Comparison of ENCODE assay signal across 1 cellular context in genomic region chr17:74759941-74760340, GRCh38.
TF ChIP-seq lines count a peak whose summit lies in the region.

No MANE protein-coding gene starts in this region.

TF ChIP-seq in SK-N-SH treated with all-trans-retinoic acid at 6 μM for 48 hours, 23 proteins besides CTCF, POLR2A, EP300 and RAD21 (continued from another document):
- TF ChIP-seq ISL1 (CRISPR knock-in tag; IDR thresholded peaks at IDR 0.05) = no peak
- TF ChIP-seq ZNF70 (CRISPR knock-in tag; IDR thresholded peaks at IDR 0.05) = no peak
- no peak for TF ChIP-seq TSHZ2 (CRISPR knock-in tag; IDR thresholded peaks at IDR 0.05)
- no peak for TF ChIP-seq ZC3H10 (CRISPR knock-in tag; IDR thresholded peaks at IDR 0.05)
- no peak for TF ChIP-seq TOX (CRISPR knock-in tag; IDR thresholded peaks at IDR 0.05; ENCODE audit: borderline replicate concordance)
- no peak for TF ChIP-seq ARNTL (CRISPR knock-in tag; IDR thresholded peaks at IDR 0.05; ENCODE audit: borderline replicate concordance, low read depth)
- TF ChIP-seq ZFP30 (CRISPR knock-in tag; IDR thresholded peaks at IDR 0.05) = no peak
- no peak for TF ChIP-seq POU6F1 (CRISPR knock-in tag; IDR thresholded peaks at IDR 0.05; ENCODE audit: borderline replicate concordance, low read depth)
- no peak for TF ChIP-seq CSDC2 (CRISPR knock-in tag; IDR thresholded peaks at IDR 0.05)
- no peak for TF ChIP-seq RARB (CRISPR knock-in tag; IDR thresholded peaks at IDR 0.05)
- no peak for TF ChIP-seq PPARA (CRISPR knock-in tag; IDR thresholded peaks at IDR 0.05; ENCODE audit: borderline replicate concordance)
- no peak for TF ChIP-seq OSR1 (CRISPR knock-in tag; IDR thresholded peaks at IDR 0.05)
